In the genomic region with DNA sequence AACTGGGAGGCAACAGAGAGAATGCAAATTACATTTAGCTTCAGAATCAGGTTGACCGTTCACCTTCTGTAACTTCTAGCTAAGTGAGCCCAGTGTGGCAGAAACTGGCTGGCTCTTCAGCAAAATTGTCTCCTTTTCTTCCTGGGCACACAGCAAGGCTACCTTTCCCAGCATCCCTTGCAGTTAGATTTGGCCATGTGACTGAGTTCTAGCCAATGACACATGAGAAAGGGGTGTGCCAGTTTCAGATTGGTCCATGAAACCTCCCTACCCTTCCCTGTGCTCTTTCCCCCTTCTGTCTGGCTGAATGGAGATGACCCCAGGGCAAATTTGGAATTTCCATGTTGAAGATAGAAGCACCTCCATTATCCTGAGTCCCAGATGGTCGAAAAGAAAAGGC, we compare ENCODE assay signal across 28 cellular contexts.
"Had no signal": no experiment of that assay in that cellular context is flagged by ENCODE, and none has a peak within 500 bp of the region (broad histone marks: within the 10 kb centered on the region; RNA-seq: fewer than 3 reads in every experiment).

No MANE protein-coding gene starts in this region.

- H3K27ac Mint-ChIP-seq: naive thymus-derived CD8-positive, alpha-beta T cell; nephron; neural progenitor cell; stimulated activated effector memory CD8-positive, alpha-beta T cell treated with anti-CD3 and anti-CD28 coated beads, Interleukin-12 subunit alpha, Interleukin-12 subunit beta, amount 100 ng/mL, for 72 hours; stimulated activated naive CD8-positive, alpha-beta T cell treated with anti-CD3 and anti-CD28 coated beads, Interleukin-15, Interleukin-2, amounts not matched to agents 100 ng/mL and 50 ng/mL, for 24 hours had no signal

- H3K9me3 Mint-ChIP-seq: nephron; stimulated activated effector memory CD8-positive, alpha-beta T cell treated with anti-CD3 and anti-CD28 coated beads, Interleukin-12 subunit alpha, Interleukin-12 subunit beta, amount 100 ng/mL, for 72 hours; stimulated activated naive CD8-positive, alpha-beta T cell treated with anti-CD3 and anti-CD28 coated beads, Interleukin-15, Interleukin-2, amounts not matched to agents 100 ng/mL and 50 ng/mL, for 24 hours had no signal

- H3K4me3 Mint-ChIP-seq: naive thymus-derived CD8-positive, alpha-beta T cell; nephron; neural progenitor cell; stimulated activated effector memory CD8-positive, alpha-beta T cell treated with anti-CD3 and anti-CD28 coated beads, Interleukin-12 subunit alpha, Interleukin-12 subunit beta, amount 100 ng/mL, for 72 hours; stimulated activated naive CD8-positive, alpha-beta T cell treated with anti-CD3 and anti-CD28 coated beads, Interleukin-15, Interleukin-2, amounts not matched to agents 100 ng/mL and 50 ng/mL, for 24 hours had no signal

- H3K4me1 ChIP-seq: left lung, lower lobe of right lung, neural progenitor cell, pancreas, prostate gland, spleen, suprapubic skin, tibial artery had no signal

- H3K9me3 ChIP-seq: lower lobe of right lung, neutrophil, pancreas, prostate gland, suprapubic skin, thoracic aorta had no signal

- FAIRE-seq: keratinocyte, pancreas, small intestine had no signal

- H3K36me3 ChIP-seq: heart right ventricle, left lung, lower lobe of right lung, neural progenitor cell, neutrophil, pancreas, prostate gland, spleen, suprapubic skin, thoracic aorta, tibial artery had no signal

- H3K4me1 Mint-ChIP-seq: naive thymus-derived CD8-positive, alpha-beta T cell; nephron; stimulated activated effector memory CD8-positive, alpha-beta T cell treated with anti-CD3 and anti-CD28 coated beads, Interleukin-12 subunit alpha, Interleukin-12 subunit beta, amount 100 ng/mL, for 72 hours had no signal

- H3K27ac ChIP-seq: heart right ventricle, hepatocyte, left lung, lower lobe of right lung, neural progenitor cell, neutrophil, pancreas, prostate gland, spleen, suprapubic skin, thoracic aorta, tibial artery had no signal

- H3K36me3 Mint-ChIP-seq: naive thymus-derived CD8-positive, alpha-beta T cell; neural progenitor cell; stimulated activated effector memory CD8-positive, alpha-beta T cell treated with anti-CD3 and anti-CD28 coated beads, Interleukin-12 subunit alpha, Interleukin-12 subunit beta, amount 100 ng/mL, for 72 hours had no signal

- H3K27me3 ChIP-seq: heart right ventricle, hepatocyte, left lung, neural progenitor cell, neutrophil, pancreas, spleen, tibial artery had no signal

- H3K9ac ChIP-seq: neural progenitor cell had no signal

- DNase-seq: kidney glomerular epithelial cell; left colon; left lung; lower lobe of right lung; mammary epithelial cell; mesenchymal stem cell; naive thymus-derived CD8-positive, alpha-beta T cell; occipital lobe; pancreas; posterior cingulate gyrus; retina; right cardiac atrium; small intestine; spleen; stimulated activated CD4-positive, alpha-beta T cell treated with anti-CD3 and anti-CD28 coated beads, Interleukin-4, amount 100 ng/mL, for 24 hours; stimulated activated naive CD4-positive, alpha-beta T cell had no signal

- H3K4me3 ChIP-seq: heart right ventricle, hepatocyte, left lung, lower lobe of right lung, neural progenitor cell, pancreas, prostate gland, spleen, suprapubic skin, thoracic aorta, tibial artery had no signal
